ENCODE assay signal across 8 cellular contexts in the genomic region with DNA sequence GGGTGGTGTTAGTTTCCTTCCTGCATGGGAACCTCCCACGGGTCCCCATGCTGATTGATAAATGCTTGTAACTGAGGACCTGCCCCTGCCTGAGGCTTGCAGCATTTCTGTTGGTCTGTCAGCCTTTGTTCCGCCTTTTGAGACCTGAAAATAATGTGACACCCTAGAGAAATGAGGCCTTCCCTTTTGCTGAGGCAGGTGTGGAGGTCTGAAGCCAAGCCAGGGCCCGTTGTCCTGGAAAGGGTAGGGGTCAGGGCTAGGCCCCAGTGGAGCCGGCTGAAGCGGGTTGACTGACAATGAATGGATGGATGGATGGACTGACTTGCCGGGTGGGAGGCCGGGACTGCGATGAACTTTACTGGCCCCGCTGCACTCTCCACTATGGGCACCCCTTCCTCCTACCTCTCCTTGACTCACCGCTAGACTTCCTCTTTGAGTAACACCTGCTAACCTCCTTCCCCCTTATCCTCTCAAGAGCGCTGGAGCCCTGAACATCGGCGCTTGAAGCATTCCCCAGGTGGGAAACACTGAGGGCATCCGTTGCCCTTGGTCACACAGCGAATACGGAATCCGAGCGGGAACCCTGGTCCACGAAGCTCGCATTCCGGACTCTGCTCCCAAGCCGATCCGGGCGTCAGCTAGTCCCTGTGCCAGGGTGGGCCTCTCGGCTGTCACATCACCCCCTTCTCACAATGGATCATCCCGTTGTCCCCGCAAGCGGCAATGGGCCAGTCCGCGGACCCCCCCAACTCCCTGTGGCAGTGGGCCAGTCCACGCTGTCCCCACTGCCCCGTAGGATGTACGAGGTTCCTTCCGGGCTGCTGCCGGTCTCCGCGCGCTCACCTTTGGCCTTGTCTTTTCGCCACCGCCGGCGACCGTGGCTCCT. TPM values are rescaled to one million over a fixed set of nuclear protein-coding genes. Genes with fewer than 3 reads are reported as not detected.
DNase-seq lines count a peak whose midpoint lies in the region; ATAC-seq and TF ChIP-seq lines count a peak whose summit lies in the region.

No MANE protein-coding gene starts in this region.

- H3K4ac ChIP-seq in H9 (ENCODE audit: low read depth, low read length), result no peak overlapping the region

- H2AFZ ChIP-seq in H9 (ENCODE audit: low read length), result no peak overlapping the region

- H4K5ac ChIP-seq in H9 (ENCODE audit: insufficient read length, low read depth, low read length), result no peak overlapping the region

- no peak overlapping the region for H2BK5ac ChIP-seq in H9 (ENCODE audit: insufficient read length, low read length)

- H3K9me3 ChIP-seq in H9 (ENCODE audit: control insufficient read depth, low read depth, low read length) (no peaks in the 10 kb centered on the region), stomach smooth muscle (ENCODE audit: control insufficient read depth in 2 of 2, low read length in 2 of 2) (no peaks in the 10 kb centered on the region)

- no peak overlapping the region for H2BK120ac ChIP-seq in H9 (ENCODE audit: low read depth, low read length, poor library complexity, severe bottlenecking)

- peaks cover 7% of the 10 kb centered on the region for H3K23me2 ChIP-seq in H9 (ENCODE audit: insufficient read length, low read depth, low read length, poor library complexity, severe bottlenecking)

- H4K20me1 ChIP-seq in H9 (ENCODE audit: control insufficient read depth, insufficient read depth, insufficient read length), result no peaks in the 10 kb centered on the region

- H3K4me3 ChIP-seq in GM12865 (ENCODE audit: low read depth, low read length) (peak overlapping the region; percentile 91), NB4 (ENCODE audit: low read depth, low read length) (no peak overlapping the region), stomach smooth muscle (ENCODE audit: low read length in 2 of 2) (peak overlapping the region; percentile 78 to 86)

- peak; percentile 66 to 68 for ATAC-seq in naive B cell (ENCODE audit: low read depth in 2 of 2)

- H3K27ac Mint-ChIP-seq in H9 (no peak overlapping the region), naive B cell (peak overlapping the region; percentile 92 to 99 (median 96))

- peak overlapping the region; percentile 70 for H3K4me2 ChIP-seq in H9 (ENCODE audit: insufficient read depth, insufficient read length, low read length)

- H3K23ac ChIP-seq in H9 (ENCODE audit: insufficient read length, low read depth, low read length), result no peak overlapping the region

- peaks cover 0 to 13% (median 3%) of the 10 kb centered on the region in 3 experiments; a peak in 5 of 7 replicates for H3K36me3 Mint-ChIP-seq in H9 (ENCODE audit: insufficient read depth in 1 of 3, low read depth in 3 of 3)
- peaks cover 0 to 7% of the 10 kb centered on the region in 2 donors for H3K36me3 Mint-ChIP-seq in naive B cell

- TF ChIP-seq CTCF in GM12865 (IDR thresholded peaks at IDR 0.05; ENCODE audit: insufficient read depth, low read depth, low read length, missing control alignments) (no peak), H9 (conservative IDR thresholded peaks at IDR 0.05) (no peak), NB4 (IDR thresholded peaks at IDR 0.05; ENCODE audit: low read depth, low read length) (no peak)

- H3K18ac ChIP-seq in H9 (ENCODE audit: insufficient read length, low read depth, low read length), result peak overlapping the region; percentile 63

- no peak overlapping the region for H2BK15ac ChIP-seq in H9 (ENCODE audit: low read depth, low read length)

- peak overlapping the region; percentile 3 for H3K9ac ChIP-seq in H9 (ENCODE audit: extremely low read depth, insufficient read length, low read length)
- peak overlapping the region; percentile 66 to 69 for H3K9ac ChIP-seq in stomach smooth muscle (ENCODE audit: low read length in 2 of 2)

- DNase-seq in GM12865 (ENCODE audit: low read depth), result peak; percentile 73
- DNase-seq in H9, result peak; percentile 45
- peak; percentile 52 for DNase-seq in NB4 (ENCODE audit: low read depth)
- DNase-seq in activated CD8-positive, alpha-beta memory T cell treated with anti-CD3 and anti-CD28 coated beads for 48 hours (ENCODE audit: low read depth in 2 of 3, low spot score in 2 of 3), result peak in 2 of 3 experiments; percentile 19 to 26
- DNase-seq in epithelial cell of prostate (ENCODE audit: low read depth, low spot score), result no peak
- peak; percentile 74 for DNase-seq in naive B cell
- DNase-seq in GM19238 (ENCODE audit: insufficient read length, low spot score), result no peak

- H3T11ph ChIP-seq in H9 (ENCODE audit: low read length), result no peak overlapping the region

- H2BK20ac ChIP-seq in H9 (ENCODE audit: low read depth, low read length, poor library complexity, severe bottlenecking), result no peak overlapping the region

- no peak overlapping the region for H4K8ac ChIP-seq in H9 (replicated peaks; ENCODE audit: insufficient read length, low read depth, low read length)

- H3K27ac ChIP-seq in H9 (ENCODE audit: insufficient read length, low read depth, low read length), result no peak overlapping the region
- peak overlapping the region; percentile 97 for H3K27ac ChIP-seq in epithelial cell of prostate
- H3K27ac ChIP-seq in stomach smooth muscle (ENCODE audit: low read length), result peak overlapping the region; percentile 24

- H3K4me3 Mint-ChIP-seq in H9, result peak overlapping the region; percentile 80 to 90
- H3K4me3 Mint-ChIP-seq in naive B cell, result peak overlapping the region; percentile 96 to 100 (median 98)

- no peaks in the 10 kb centered on the region for H3K79me2 ChIP-seq in H9 (ENCODE audit: insufficient read depth, low read length)

- peaks cover 94% of the 10 kb centered on the region for H3K27me3 Mint-ChIP-seq in H9 (ENCODE audit: low read depth)
- no peaks in the 10 kb centered on the region for H3K27me3 Mint-ChIP-seq in naive B cell

- no peak overlapping the region for H2AK5ac ChIP-seq in H9 (ENCODE audit: insufficient read length, low read length)

- no peak overlapping the region for H3K56ac ChIP-seq in H9 (ENCODE audit: insufficient read length, low read depth, low read length)

- WGBS in H9 (ENCODE audit: extremely low coverage, insufficient read length, low lambda C conversion rate), result no CpG with 5 or more reads among the region's 43 CpGs

- H3K4me1 Mint-ChIP-seq in H9 (peaks cover 24 to 41% of the 10 kb centered on the region in 2 experiments), naive B cell (peaks cover 41 to 62% (median 44%) of the 10 kb centered on the region in 3 donors)

- H3K79me1 ChIP-seq in H9 (ENCODE audit: insufficient read depth, low read depth, low read length, poor library complexity, severe bottlenecking), result no peaks in the 10 kb centered on the region

- H2BK12ac ChIP-seq in H9 (ENCODE audit: insufficient read length, low read depth, low read length), result no peak overlapping the region

- H3K36me3 ChIP-seq in stomach smooth muscle (ENCODE audit: control insufficient read depth in 2 of 2, insufficient read depth in 2 of 2, low read length in 2 of 2), result no peaks in the 10 kb centered on the region

- no peak overlapping the region for H4K91ac ChIP-seq in H9 (ENCODE audit: insufficient read length, low read depth, low read length)

- H3K9me3 Mint-ChIP-seq in H9 (peaks cover 0 to 3% of the 10 kb centered on the region in 2 experiments; a peak in 3 of 5 replicates), naive B cell (no peaks in the 10 kb centered on the region)

- no peak for TF ChIP-seq POLR2A in NB4 (IDR thresholded peaks at IDR 0.05; ENCODE audit: extremely low read depth, insufficient read length)

- H3K27me3 ChIP-seq in H9 (ENCODE audit: insufficient read depth, low read length) (peaks cover 17% of the 10 kb centered on the region; the same call in 1 of the 2 replicates), stomach smooth muscle (ENCODE audit: control insufficient read depth in 1 of 2, insufficient read depth in 2 of 2, low read length in 2 of 2) (no peaks in the 10 kb centered on the region)

- H3K4me1 ChIP-seq in H9 (ENCODE audit: insufficient read depth, low read length) (no peaks in the 10 kb centered on the region), stomach smooth muscle (ENCODE audit: control insufficient read depth, insufficient read depth, low read length) (peaks cover 35% of the 10 kb centered on the region)

- 0 out of 2 replicates have a peak overlapping the region, but pooled peaks have one; percentile 54 for H3K14ac ChIP-seq in H9 (ENCODE audit: insufficient read depth, low read length)

RNA-seq across cellular contexts. Expression of a gene that starts 4.4 kb away (rescaled TPM):
- total RNA-seq in H9 (2021), result 5.7 and 6.3 TPM in 2 replicates
- polyA plus RNA-seq in naive B cell (ENCODE audit: low read depth in 6 of 6), result 10 to 100 TPM in 4 of 6 donors, 1 to 10 TPM in 2; 7.2 to 16.5 (median 11.6) TPM

RNA-seq across cellular contexts. Expression of a gene that starts 19.9 kb away (rescaled TPM):
- total RNA-seq in H9 (2021), result not detected in 2 replicates
- polyA plus RNA-seq in naive B cell (ENCODE audit: low read depth in 6 of 6), result not detected

RNA-seq across cellular contexts. Expression of a gene that starts 32.7 kb away (rescaled TPM):
- total RNA-seq in H9 (2021), result 7.1 and 8.8 TPM in 2 replicates
- 10 to 100 TPM; 24.1 to 53.3 (median 37.7) TPM for polyA plus RNA-seq in naive B cell (ENCODE audit: low read depth in 6 of 6)

Comparison
In these comparisons a context has a peak if more than half of its experiments do, and no peak if none do; other contexts are left out.
1. DNase-seq: peak in GM12865 (single experiment), H9 (single experiment), NB4 (single experiment), activated CD8-positive, alpha-beta memory T cell treated with anti-CD3 and anti-CD28 coated beads for 48 hours (2 of 3) and naive B cell (single experiment); none in epithelial cell of prostate (single experiment) and GM19238 (single experiment).
2. H3K27ac Mint-ChIP-seq: peak in naive B cell (6 of 6); none in H9 (0 of 3).